ENCODE assay signal across 15 cellular contexts in genomic region chr11:21896216-21896615, GRCh38.
"Had no signal": no experiment of that assay in that cellular context is flagged by ENCODE, and none has a peak within 500 bp of the region (broad histone marks: within the 10 kb centered on the region; RNA-seq: fewer than 3 reads in every experiment).

No MANE protein-coding gene starts in this region.

- ATAC-seq: left ventricle myocardium superior; naive thymus-derived CD8-positive, alpha-beta T cell; sciatic nerve; stimulated activated effector memory CD8-positive, alpha-beta T cell treated with anti-CD3 and anti-CD28 coated beads, Interleukin-12 subunit alpha, Interleukin-12 subunit beta, amount 100 ng/mL, for 72 hours had no signal

- DNase-seq: dorsolateral prefrontal cortex; effector CD4-positive, alpha-beta T cell; head of caudate nucleus; left ventricle myocardium superior; lower lobe of right lung; naive thymus-derived CD8-positive, alpha-beta T cell; nephron progenitor cell; nucleus accumbens; stimulated activated CD4-positive, alpha-beta T cell treated with anti-CD3 and anti-CD28 coated beads, Interleukin-2, amount 100 ng/mL, for 24 hours; stimulated activated CD4-positive, alpha-beta T cell treated with anti-CD3 and anti-CD28 coated beads, Interleukin-4, amount 100 ng/mL, for 24 hours; stimulated activated naive CD4-positive, alpha-beta T cell treated with Interleukin-2 at 50 U/mL for 16 hours; stomach; thyroid gland had no signal
